22 cellular contexts compared by ENCODE assay signal in genomic region chr10:133397938-133398337, GRCh38. TPM values are rescaled to one million over a fixed set of nuclear protein-coding genes. Genes with fewer than 3 reads are reported as not detected.
DNase-seq lines count a peak whose midpoint lies in the region; ATAC-seq and TF ChIP-seq lines count a peak whose summit lies in the region.
"Had no signal": no experiment of that assay in that cellular context is flagged by ENCODE, and none has a peak within 500 bp of the region (broad histone marks: within the 10 kb centered on the region; RNA-seq: fewer than 3 reads in every experiment).

No MANE protein-coding gene starts in this region.

- no peak overlapping the region for H3K9ac ChIP-seq in Karpas-422 (ENCODE audit: low read length)

- DNase-seq in activated T-cell treated with anti-CD3 and anti-CD28 coated beads, Interleukin-2, amount 50 U/mL, for 48 hours: peak; percentile 7 to 10
- DNase-seq in activated T-cell treated with anti-CD3 and anti-CD28 coated beads, Interleukin-2, amount 50 U/mL, for 1 hour: no peak
- no peak for DNase-seq in activated CD8-positive, alpha-beta T cell treated with anti-CD3 and anti-CD28 coated beads, Interleukin-2, amount 10 ng/mL, durations not matched to agents 7 days and 5 days
- DNase-seq in neural crest cell (ENCODE audit: low read depth, low spot score) (no peak), Karpas-422 (no peak), SJCRH30 (no peak)
- DNase-seq: activated CD4-positive, alpha-beta T cell treated with anti-CD3 and anti-CD28 coated beads for 1 hour; activated CD8-positive, alpha-beta memory T cell treated with anti-CD3 and anti-CD28 coated beads, Interleukin-2, amount 50 U/mL, for 48 hours; activated naive CD4-positive, alpha-beta T cell treated with anti-CD3 and anti-CD28 coated beads for 36 hours; C1 segment of cervical spinal cord; immature natural killer cell; left ventricle myocardium superior; NCI-H1694 treated with DMSO at 0.1 percent for 48 hours; RPMI8226; stimulated activated CD8-positive, alpha-beta memory T cell treated with anti-CD3 and anti-CD28 coated beads, Interleukin-4, amount 100 ng/mL, for 48 hours had no signal

- no peaks in the 10 kb centered on the region for H4K20me1 ChIP-seq in Karpas-422 (ENCODE audit: insufficient read depth, low read depth, low read length)

- peaks cover 39% of the 10 kb centered on the region for H3K4me1 Mint-ChIP-seq in activated CD8-positive, alpha-beta T cell treated with anti-CD3 and anti-CD28 coated beads, Interleukin-2, amount 10 ng/mL, durations not matched to agents 7 days and 5 days (ENCODE audit: low read depth)
- peaks cover 17% of the 10 kb centered on the region for H3K4me1 Mint-ChIP-seq in neural crest cell

- H3K9me3 ChIP-seq in Karpas-422 (ENCODE audit: low read length) (no peaks in the 10 kb centered on the region), SJCRH30 (replicated peaks) (no peaks in the 10 kb centered on the region)
- H3K9me3 ChIP-seq: neutrophil, vagina had no signal

- H3K4me3 ChIP-seq in Karpas-422 (ENCODE audit: low read length) (no peak overlapping the region), SJCRH30 (no peak overlapping the region)
- H3K4me3 ChIP-seq: vagina had no signal

- H3K4me2 ChIP-seq in Karpas-422 (ENCODE audit: low read depth, low read length, poor library complexity, severe bottlenecking): no peak overlapping the region

- H3K27me3 ChIP-seq in Karpas-422 (ENCODE audit: low read length) (no peaks in the 10 kb centered on the region), SJCRH30 (no peaks in the 10 kb centered on the region)
- H3K27me3 ChIP-seq: neutrophil, vagina had no signal

- no peaks in the 10 kb centered on the region for H3K27me3 Mint-ChIP-seq in activated CD8-positive, alpha-beta T cell treated with anti-CD3 and anti-CD28 coated beads, Interleukin-2, amount 10 ng/mL, durations not matched to agents 7 days and 5 days (ENCODE audit: low read depth)
- H3K27me3 Mint-ChIP-seq in neural crest cell (ENCODE audit: low read depth): no peaks in the 10 kb centered on the region
- H3K27me3 Mint-ChIP-seq: IgD-negative memory B cell had no signal

- H3K27ac Mint-ChIP-seq in activated CD8-positive, alpha-beta T cell treated with anti-CD3 and anti-CD28 coated beads, Interleukin-2, amount 10 ng/mL, durations not matched to agents 7 days and 5 days: peak overlapping the region; percentile 45
- peak overlapping the region; percentile 62 for H3K27ac Mint-ChIP-seq in neural crest cell (ENCODE audit: unreplicated experiment)

- H3K9me3 Mint-ChIP-seq in activated CD8-positive, alpha-beta T cell treated with anti-CD3 and anti-CD28 coated beads, Interleukin-2, amount 10 ng/mL, durations not matched to agents 7 days and 5 days (ENCODE audit: insufficient read depth): no peaks in the 10 kb centered on the region
- H3K9me3 Mint-ChIP-seq in neural crest cell: no peaks in the 10 kb centered on the region
- H3K9me3 Mint-ChIP-seq: activated naive CD4-positive, alpha-beta T cell treated with anti-CD3 and anti-CD28 coated beads for 36 hours; IgD-negative memory B cell; immature natural killer cell had no signal

- H3K36me3 Mint-ChIP-seq in activated CD8-positive, alpha-beta T cell treated with anti-CD3 and anti-CD28 coated beads, Interleukin-2, amount 10 ng/mL, durations not matched to agents 7 days and 5 days (ENCODE audit: low read depth): peaks cover 54% of the 10 kb centered on the region
- H3K36me3 Mint-ChIP-seq in neural crest cell (ENCODE audit: low read depth): peaks cover 22% of the 10 kb centered on the region

- no peaks in the 10 kb centered on the region for H3K9me2 ChIP-seq in Karpas-422 (replicated peaks; ENCODE audit: insufficient read depth, low read length)

- no peak for TF ChIP-seq CTCF in neural crest cell (conservative IDR thresholded peaks at IDR 0.05)

- H3K36me3 ChIP-seq in Karpas-422 (ENCODE audit: insufficient read depth, low read length) (peaks cover 20% of the 10 kb centered on the region), SJCRH30 (peaks cover 3% of the 10 kb centered on the region; the same call in 1 of the 2 replicates)

- no peak overlapping the region for H2AFZ ChIP-seq in Karpas-422 (ENCODE audit: low read length)

- H3K27ac ChIP-seq in Karpas-422 (ENCODE audit: low read length) (no peak overlapping the region), SJCRH30 (no peak overlapping the region)
- H3K27ac ChIP-seq: HL-60, neutrophil, vagina had no signal

- H3K79me2 ChIP-seq in Karpas-422 (ENCODE audit: low read length): peaks cover 37% of the 10 kb centered on the region

- H3K4me3 Mint-ChIP-seq in activated CD8-positive, alpha-beta T cell treated with anti-CD3 and anti-CD28 coated beads, Interleukin-2, amount 10 ng/mL, durations not matched to agents 7 days and 5 days: no peak overlapping the region
- H3K4me3 Mint-ChIP-seq in neural crest cell: peak overlapping the region; percentile 59
- H3K4me3 Mint-ChIP-seq: activated naive CD4-positive, alpha-beta T cell treated with anti-CD3 and anti-CD28 coated beads for 36 hours had no signal

- no peak for ATAC-seq in activated CD8-positive, alpha-beta T cell treated with anti-CD3 and anti-CD28 coated beads, Interleukin-2, amount 10 ng/mL, durations not matched to agents 7 days and 5 days
- ATAC-seq: left ventricle myocardium superior had no signal

- H3K4me1 ChIP-seq in Karpas-422 (ENCODE audit: low read length): peaks cover 16% of the 10 kb centered on the region
- no peaks in the 10 kb centered on the region for H3K4me1 ChIP-seq in SJCRH30

- POLR2A ChIA-PET in activated CD8-positive, alpha-beta T cell treated with anti-CD3 and anti-CD28 coated beads, Interleukin-2, amount 10 ng/mL, durations not matched to agents 7 days and 5 days (lab: Charles Lee): no interaction called here

- CTCF ChIA-PET in activated CD8-positive, alpha-beta T cell treated with anti-CD3 and anti-CD28 coated beads, Interleukin-2, amount 10 ng/mL, durations not matched to agents 7 days and 5 days (lab: Charles Lee): no interaction called here

RNA-seq across cellular contexts. Expression of gene MTG1, which starts 4.0 kb away (rescaled TPM):
- 10 to 100 TPM; 51.8 to 54.8 TPM for total RNA-seq in activated CD8-positive, alpha-beta T cell treated with anti-CD3 and anti-CD28 coated beads, Interleukin-2, amount 10 ng/mL, durations not matched to agents 7 days and 5 days
- 104 and 105 TPM in 2 replicates for total RNA-seq in neural crest cell
- total RNA-seq in Karpas-422 (2014; rRNA removed; shearing (Covaris generic); ENCODE audit: low replicate concordance): 26.9 and 33.6 TPM in 2 replicates
- total RNA-seq in SJCRH30 (2014; rRNA removed; shearing (Covaris generic)): 21.7 and 26.4 TPM in 2 replicates

RNA-seq across cellular contexts. Expression of gene PAOX, which starts 18.9 kb away (rescaled TPM):
- total RNA-seq in activated CD8-positive, alpha-beta T cell treated with anti-CD3 and anti-CD28 coated beads, Interleukin-2, amount 10 ng/mL, durations not matched to agents 7 days and 5 days: 1 to 10 TPM; 5.8 to 6.5 TPM
- total RNA-seq in neural crest cell: 8.8 and 9.7 TPM in 2 replicates
- 1.6 TPM in 1 of 2 replicates, not detected in the other for total RNA-seq in Karpas-422 (2014; rRNA removed; shearing (Covaris generic); ENCODE audit: low replicate concordance)
- not detected in 2 replicates for total RNA-seq in SJCRH30 (2014; rRNA removed; shearing (Covaris generic))

RNA-seq across cellular contexts. Expression of gene ECHS1, which starts 24.8 kb away (rescaled TPM):
- total RNA-seq in activated CD8-positive, alpha-beta T cell treated with anti-CD3 and anti-CD28 coated beads, Interleukin-2, amount 10 ng/mL, durations not matched to agents 7 days and 5 days: 10 to 100 TPM; 47.0 to 48.5 TPM
- 98.1 and 103 TPM in 2 replicates for total RNA-seq in neural crest cell
- 37.3 and 71.9 TPM in 2 replicates for total RNA-seq in Karpas-422 (2014; rRNA removed; shearing (Covaris generic); ENCODE audit: low replicate concordance)
- 63.6 and 65.7 TPM in 2 replicates for total RNA-seq in SJCRH30 (2014; rRNA removed; shearing (Covaris generic))

RNA-seq across cellular contexts. Expression of gene SPRN, which starts 26.5 kb away (rescaled TPM):
- total RNA-seq in activated CD8-positive, alpha-beta T cell treated with anti-CD3 and anti-CD28 coated beads, Interleukin-2, amount 10 ng/mL, durations not matched to agents 7 days and 5 days: not detected
- 0.37 and 0.48 TPM in 2 replicates for total RNA-seq in neural crest cell
- total RNA-seq in Karpas-422 (2014; rRNA removed; shearing (Covaris generic); ENCODE audit: low replicate concordance): not detected in 2 replicates
- total RNA-seq in SJCRH30 (2014; rRNA removed; shearing (Covaris generic)): not detected in 2 replicates
- total RNA-seq: A673; activated naive CD4-positive, alpha-beta T cell treated with anti-CD3 and anti-CD28 coated beads for 36 hours; G401; left ventricle myocardium superior; mucosa of gallbladder; vagina had no signal

RNA-seq across cellular contexts. Expression of gene FUOM, which starts 40.1 kb away (rescaled TPM):
- total RNA-seq in activated CD8-positive, alpha-beta T cell treated with anti-CD3 and anti-CD28 coated beads, Interleukin-2, amount 10 ng/mL, durations not matched to agents 7 days and 5 days: 10 to 100 TPM; 12.4 to 13.4 TPM
- 18.1 and 18.3 TPM in 2 replicates for total RNA-seq in neural crest cell
- total RNA-seq in Karpas-422 (2014; rRNA removed; shearing (Covaris generic); ENCODE audit: low replicate concordance): 0.97 and 1.5 TPM in 2 replicates
- not detected in 2 replicates for total RNA-seq in SJCRH30 (2014; rRNA removed; shearing (Covaris generic))

Comparison
In these comparisons a context has a peak if more than half of its experiments do, and no peak if none do; other contexts are left out.
1. DNase-seq: peak in activated T-cell treated with anti-CD3 and anti-CD28 coated beads, Interleukin-2, amount 50 U/mL, for 48 hours (2 of 2); none in activated T-cell treated with anti-CD3 and anti-CD28 coated beads, Interleukin-2, amount 50 U/mL, for 1 hour (single experiment), activated CD8-positive, alpha-beta T cell treated with anti-CD3 and anti-CD28 coated beads, Interleukin-2, amount 10 ng/mL, durations not matched to agents 7 days and 5 days (single experiment), neural crest cell (single experiment), Karpas-422 (single experiment) and SJCRH30 (0 of 2).